In genomic region chr2:151905963-151906632, GRCh38 we compare ENCODE assay signal across 10 cellular contexts.
DNase-seq lines count a peak whose midpoint lies in the region; ATAC-seq lines count a peak whose summit lies in the region.
"Had no signal": no experiment of that assay in that cellular context is flagged by ENCODE, and none has a peak within 500 bp of the region (broad histone marks: within the 10 kb centered on the region; RNA-seq: fewer than 3 reads in every experiment).

No MANE protein-coding gene starts in this region.

- DNase-seq in foreskin melanocyte = peak; percentile 59
- no peak for DNase-seq in activated gamma-delta T cell treated with Interleukin-2 at 50 U/mL for 16 hours
- no peak for DNase-seq in activated T-cell treated with anti-CD3 and anti-CD28 coated beads for 4 hours
- DNase-seq in NOMO-1 (lab: John Stamatoyannopoulos, UW; ENCODE audit: unreplicated experiment in 2 of 2) = no peak
- DNase-seq in NCI-H748 (lab: John Stamatoyannopoulos, UW; ENCODE audit: unreplicated experiment) = no peak
- DNase-seq: activated CD8-positive, alpha-beta T cell treated with anti-CD3 and anti-CD28 coated beads, Interleukin-2, amount 10 ng/mL, durations not matched to agents 7 days and 5 days; NCI-H2029 treated with DMSO at 0.1 percent for 48 hours had no signal

- ATAC-seq in GM18858 (IDR thresholded peaks at IDR 0.05; ENCODE audit: unreplicated experiment) = peak; percentile 78
- ATAC-seq in GM21515 (IDR thresholded peaks at IDR 0.05; ENCODE audit: unreplicated experiment) = peak; percentile 74
- peak; percentile 50 for ATAC-seq in HG03139 (IDR thresholded peaks at IDR 0.05; ENCODE audit: unreplicated experiment)
- ATAC-seq: activated CD8-positive, alpha-beta T cell treated with anti-CD3 and anti-CD28 coated beads, Interleukin-2, amount 10 ng/mL, durations not matched to agents 7 days and 5 days had no signal
